In genomic region chr3:48548731-48549705, GRCh38 we compare ENCODE assay signal across 9 cellular contexts. TPM values are rescaled to one million over a fixed set of nuclear protein-coding genes. Genes with fewer than 3 reads are reported as not detected.
A peak's percentile ranks its signal among the peaks of the same experiment; 100 is the strongest.
DNase-seq lines count a peak whose midpoint lies in the region; ATAC-seq, FAIRE-seq and TF ChIP-seq lines count a peak whose summit lies in the region.
"Had no signal": no experiment of that assay in that cellular context is flagged by ENCODE, and none has a peak within 500 bp of the region (broad histone marks: within the 10 kb centered on the region; RNA-seq: fewer than 3 reads in every experiment).

No MANE protein-coding gene starts in this region.

- H3K4me3 Mint-ChIP-seq in activated CD4-positive, alpha-beta T cell treated with anti-CD3 and anti-CD28 coated beads, Interleukin-2, amount 10 ng/mL, durations not matched to agents 24 days and 14 days = no peak overlapping the region
- H3K4me3 Mint-ChIP-seq: activated naive CD8-positive, alpha-beta T cell had no signal

- H3K36me3 ChIP-seq in colonic mucosa = no peaks in the 10 kb centered on the region

- H3K4me1 Mint-ChIP-seq in activated CD4-positive, alpha-beta T cell treated with anti-CD3 and anti-CD28 coated beads, Interleukin-2, amount 10 ng/mL, durations not matched to agents 24 days and 14 days = peaks cover 24% of the 10 kb centered on the region

- peak overlapping the region; percentile 37 for H3K27ac Mint-ChIP-seq in activated CD4-positive, alpha-beta T cell treated with anti-CD3 and anti-CD28 coated beads, Interleukin-2, amount 10 ng/mL, durations not matched to agents 24 days and 14 days
- H3K27ac Mint-ChIP-seq: activated naive CD8-positive, alpha-beta T cell had no signal

- intact Hi-C loops in activated CD4-positive, alpha-beta T cell treated with anti-CD3 and anti-CD28 coated beads, Interleukin-2, amount 10 ng/mL, durations not matched to agents 24 days and 14 days (cut with micrococcal nuclease) = loop anchor here (1.0 to 2.0 kb wide), 4 partner anchors 83 to 276 kb away; partner anchors contain the start of genes CCDC51 and TMA7
- intact Hi-C loops in colonic mucosa (cut with DNase I) = loop anchor here (2.0 to 10.0 kb wide), 3 partner anchors 84 to 274 kb away; no protein-coding TSS in a partner anchor

- no peak overlapping the region for H3K9ac ChIP-seq in colonic mucosa (ENCODE audit: low read depth in 2 of 2, low read length in 2 of 2)

- peaks cover 55% of the 10 kb centered on the region for H3K36me3 Mint-ChIP-seq in activated CD4-positive, alpha-beta T cell treated with anti-CD3 and anti-CD28 coated beads, Interleukin-2, amount 10 ng/mL, durations not matched to agents 24 days and 14 days (ENCODE audit: low read depth)
- H3K36me3 Mint-ChIP-seq: activated naive CD8-positive, alpha-beta T cell had no signal

- no peak overlapping the region for H3K4me3 ChIP-seq in colonic mucosa

- H3K9me3 Mint-ChIP-seq in activated CD4-positive, alpha-beta T cell treated with anti-CD3 and anti-CD28 coated beads, Interleukin-2, amount 10 ng/mL, durations not matched to agents 24 days and 14 days = no peaks in the 10 kb centered on the region

- no peaks in the 10 kb centered on the region for H3K27me3 Mint-ChIP-seq in activated CD4-positive, alpha-beta T cell treated with anti-CD3 and anti-CD28 coated beads, Interleukin-2, amount 10 ng/mL, durations not matched to agents 24 days and 14 days
- H3K27me3 Mint-ChIP-seq: activated naive CD8-positive, alpha-beta T cell had no signal

- DNase-seq in D721Med (ENCODE audit: insufficient read length, low spot score) (peak; percentile 84), HCEC 1CT (peak; percentile 56), NCI-H526 (lab: John Stamatoyannopoulos, UW) (peak; percentile 26 to 82), colonic mucosa (peak; percentile 89), left lobe of liver (ENCODE audit: low spot score) (peak; percentile 83), cortex of kidney (lab: John Stamatoyannopoulos, UW) (no peak)
- DNase-seq in activated CD4-positive, alpha-beta T cell treated with anti-CD3 and anti-CD28 coated beads, Interleukin-2, amount 10 ng/mL, durations not matched to agents 24 days and 14 days = peak; percentile 95
- DNase-seq in stimulated activated CD4-positive, alpha-beta T cell treated with anti-CD3 and anti-CD28 coated beads, Interleukin-4, amount 100 ng/mL, for 4 hours = peak; percentile 77 to 81

- no peaks in the 10 kb centered on the region for H3K9me3 ChIP-seq in colonic mucosa

- H3K4me1 ChIP-seq in colonic mucosa = no peaks in the 10 kb centered on the region

- no peak overlapping the region for H3K27ac ChIP-seq in colonic mucosa

- FAIRE-seq in D721Med (lab: Jason Lieb, UNC) = no peak

- no peaks in the 10 kb centered on the region for H3K27me3 ChIP-seq in colonic mucosa

- TF ChIP-seq CTCF in D721Med (IDR thresholded peaks at IDR 0.05; ENCODE audit: insufficient read depth, missing control alignments) (peak; percentile 89), colonic mucosa (IDR thresholded peaks at IDR 0.05) (peak; percentile 93)

- ATAC-seq in left lobe of liver = peak; percentile 98

RNA-seq across cellular contexts. Expression of gene PFKFB4, which starts 7.6 kb away (rescaled TPM):
- total RNA-seq in activated CD4-positive, alpha-beta T cell treated with anti-CD3 and anti-CD28 coated beads, Interleukin-2, amount 10 ng/mL, durations not matched to agents 24 days and 14 days = 38.2 and 44.0 TPM in 2 replicates
- 10 to 100 TPM in 1 of 2 donors, 1 to 10 TPM in 1; 8.1 to 51.0 TPM for total RNA-seq in colonic mucosa
- 1.3 TPM for total RNA-seq in left lobe of liver

RNA-seq across cellular contexts. Expression of gene UCN2, which starts 14.6 kb away (rescaled TPM):
- total RNA-seq in activated CD4-positive, alpha-beta T cell treated with anti-CD3 and anti-CD28 coated beads, Interleukin-2, amount 10 ng/mL, durations not matched to agents 24 days and 14 days = not detected in 2 replicates
- not detected for total RNA-seq in colonic mucosa
- not detected for total RNA-seq in left lobe of liver

RNA-seq across cellular contexts. Expression of gene SHISA5, which starts 45.0 kb away (rescaled TPM):
- total RNA-seq in activated CD4-positive, alpha-beta T cell treated with anti-CD3 and anti-CD28 coated beads, Interleukin-2, amount 10 ng/mL, durations not matched to agents 24 days and 14 days = 79.1 and 84.9 TPM in 2 replicates
- 100 to 1,000 TPM; 115 to 123 TPM for total RNA-seq in colonic mucosa
- total RNA-seq in left lobe of liver = 97.9 TPM

RNA-seq across cellular contexts. Expression of gene COL7A1, which starts 46.1 kb away (rescaled TPM):
- total RNA-seq in activated CD4-positive, alpha-beta T cell treated with anti-CD3 and anti-CD28 coated beads, Interleukin-2, amount 10 ng/mL, durations not matched to agents 24 days and 14 days = 0.56 and 0.62 TPM in 2 replicates
- total RNA-seq in colonic mucosa (1 to 10 TPM; 3.8 to 5.1 TPM), left lobe of liver (2.5 TPM)
